ENCODE assay signal across 1 cellular context in genomic region chr16:28491970-28492474, GRCh38.
A peak's percentile ranks its signal among the peaks of the same experiment; 100 is the strongest.
TF ChIP-seq lines count a peak whose summit lies in the region.

Gene CLN3, minus strand, starts transcription at chr16:28492074. Its CDS starts 315 bp downstream, at chr16:28491759.

TF ChIP-seq in HEK293, 187 proteins besides CTCF, POLR2A, EP300 and RAD21 (continued from another document and continues in another):
- TF ChIP-seq ATF2 (tag by site-specific recombination; IDR thresholded peaks at IDR 0.05; ENCODE audit: low read depth) = no peak
- TF ChIP-seq ZBTB20 (tag by site-specific recombination; IDR thresholded peaks at IDR 0.05) = peak; percentile 96
- TF ChIP-seq BCL6B (tag by site-specific recombination; IDR thresholded peaks at IDR 0.05) = no peak
- no peak for TF ChIP-seq ZNF560 (tag by site-specific recombination; IDR thresholded peaks at IDR 0.05; ENCODE audit: borderline replicate concordance)
- TF ChIP-seq ZNF513 (tag by site-specific recombination; IDR thresholded peaks at IDR 0.05) = no peak
- no peak for TF ChIP-seq ZNF280C (tag by site-specific recombination; IDR thresholded peaks at IDR 0.05)
- TF ChIP-seq ZFP37 (tag by site-specific recombination; IDR thresholded peaks at IDR 0.05) = no peak
- TF ChIP-seq ZNF416 (tag by site-specific recombination; IDR thresholded peaks at IDR 0.05) = no peak
- no peak; the same call in 1 of the 2 replicates for TF ChIP-seq ZNF366 (tag by site-specific recombination; conservative IDR thresholded peaks at IDR 0.05)
- peak; percentile 58 for TF ChIP-seq ZEB2 (tag by site-specific recombination; IDR thresholded peaks at IDR 0.05)
- TF ChIP-seq ZFP3 (tag by site-specific recombination; IDR thresholded peaks at IDR 0.05; ENCODE audit: low read depth) = no peak
- TF ChIP-seq SCRT2 (tag by site-specific recombination; IDR thresholded peaks at IDR 0.05) = no peak
- no peak; the same call in 1 of the 2 replicates for TF ChIP-seq AEBP2 (tag by site-specific recombination; IDR thresholded peaks at IDR 0.05; ENCODE audit: borderline replicate concordance)
- TF ChIP-seq ZNF138 (tag by site-specific recombination; IDR thresholded peaks at IDR 0.05; ENCODE audit: borderline replicate concordance) = no peak
- TF ChIP-seq ZNF26 (tag by site-specific recombination; IDR thresholded peaks at IDR 0.05) = no peak
- no peak; the same call in 1 of the 2 replicates for TF ChIP-seq ZNF561 (tag by site-specific recombination; IDR thresholded peaks at IDR 0.05; ENCODE audit: borderline replicate concordance)
- peak; percentile 70 for TF ChIP-seq ZSCAN18 (tag by site-specific recombination; IDR thresholded peaks at IDR 0.05)
- peak; percentile 90 for TF ChIP-seq ZNF639 (tag by site-specific recombination; IDR thresholded peaks at IDR 0.05)
- peak; percentile 99 for TF ChIP-seq ZNF362 (tag by site-specific recombination; IDR thresholded peaks at IDR 0.05)
- no peak for TF ChIP-seq ZNF132 (tag by site-specific recombination; IDR thresholded peaks at IDR 0.05; ENCODE audit: borderline replicate concordance)
- TF ChIP-seq REST (tag by site-specific recombination; IDR thresholded peaks at IDR 0.05) = no peak
- TF ChIP-seq ZNF157 (tag by site-specific recombination; IDR thresholded peaks at IDR 0.05) = no peak
- TF ChIP-seq HOXC10 (CRISPR knock-in tag; IDR thresholded peaks at IDR 0.05) = no peak
- TF ChIP-seq ZNF580 (tag by site-specific recombination; IDR thresholded peaks at IDR 0.05) = peak; percentile 97
- peak; percentile 30; the same call in 1 of the 2 replicates for TF ChIP-seq KLF16 (tag by site-specific recombination; IDR thresholded peaks at IDR 0.05)
- TF ChIP-seq HIC1 (tag by site-specific recombination; IDR thresholded peaks at IDR 0.05) = no peak
- no peak for TF ChIP-seq ZNF311 (tag by site-specific recombination; IDR thresholded peaks at IDR 0.05; ENCODE audit: borderline replicate concordance)
- no peak for TF ChIP-seq PBX3 (CRISPR knock-in tag; IDR thresholded peaks at IDR 0.05)
- TF ChIP-seq ZNF629 (tag by site-specific recombination; IDR thresholded peaks at IDR 0.05) = peak; percentile 69
- TF ChIP-seq SALL2 (tag by site-specific recombination; IDR thresholded peaks at IDR 0.05; ENCODE audit: borderline replicate concordance) = no peak
- no peak for TF ChIP-seq ZBTB1 (tag by site-specific recombination; IDR thresholded peaks at IDR 0.05)
- no peak for TF ChIP-seq REPIN1 (tag by site-specific recombination; IDR thresholded peaks at IDR 0.05; ENCODE audit: low read depth)
- TF ChIP-seq TRIM28 (IDR thresholded peaks at IDR 0.05; ENCODE audit: borderline replicate concordance, low read length) = peak; percentile 41; the same call in 1 of the 2 replicates
- no peak for TF ChIP-seq ZNF248 (tag by site-specific recombination; IDR thresholded peaks at IDR 0.05)
- TF ChIP-seq ZNF10 (tag by site-specific recombination; IDR thresholded peaks at IDR 0.05) = no peak
